8 cellular contexts compared by ENCODE assay signal in genomic region chr15:34038404-34039179, GRCh38. TPM values are rescaled to one million over a fixed set of nuclear protein-coding genes. Genes with fewer than 3 reads are reported as not detected.
DNase-seq lines count a peak whose midpoint lies in the region; ATAC-seq and TF ChIP-seq lines count a peak whose summit lies in the region.

No MANE protein-coding gene starts in this region.

- peak overlapping the region; percentile 68 for H3K27ac ChIP-seq in KOPT-K1 (ENCODE audit: low read depth, low read length, poor library complexity, severe bottlenecking)
- peak overlapping the region; percentile 89 for H3K27ac ChIP-seq in SJCRH30
- peak overlapping the region; percentile 71 to 98 (median 95) for H3K27ac ChIP-seq in gastroesophageal sphincter
- H3K27ac ChIP-seq in suprapubic skin = peak overlapping the region; percentile 97

- H3K36me3 ChIP-seq in KOPT-K1 (ENCODE audit: insufficient read depth, low read length) (no peaks in the 10 kb centered on the region), SJCRH30 (no peaks in the 10 kb centered on the region), gastroesophageal sphincter (no peaks in the 10 kb centered on the region), suprapubic skin (no peaks in the 10 kb centered on the region)

- TF ChIP-seq CTCF in gastroesophageal sphincter (IDR thresholded peaks at IDR 0.05) (peak in 2 of 4 experiments; percentile 1 to 9), suprapubic skin (IDR thresholded peaks at IDR 0.05) (no peak)

- peak; percentile 53 to 69 for TF ChIP-seq POLR2A in gastroesophageal sphincter (IDR thresholded peaks at IDR 0.05)
- peak in 1 of 2 donors; percentile 37 for TF ChIP-seq POLR2A in suprapubic skin (IDR thresholded peaks at IDR 0.05)

- H3K9me3 ChIP-seq in KOPT-K1 (ENCODE audit: insufficient read depth, low read length, poor library complexity, severe bottlenecking) (no peaks in the 10 kb centered on the region), SJCRH30 (replicated peaks) (no peaks in the 10 kb centered on the region), gastroesophageal sphincter (no peaks in the 10 kb centered on the region), suprapubic skin (no peaks in the 10 kb centered on the region)

- DNase-seq in ELR (ENCODE audit: low read depth) (peak; percentile 77), SJCRH30 (peak; percentile 79 to 83), nucleus accumbens (lab: John Stamatoyannopoulos, UW) (peak in 55 of 56 donors; percentile 27 to 86 (median 76)), suprapubic skin (ENCODE audit: low spot score in 2 of 2) (peak; percentile 80 to 85)
- peak; percentile 76 for DNase-seq in activated naive CD4-positive, alpha-beta T cell treated with Interleukin-2 at 50 U/mL for 16 hours

- ATAC-seq in GM21825 (IDR thresholded peaks at IDR 0.05; ENCODE audit: unreplicated experiment) = peak; percentile 72
- peak; percentile 93 for ATAC-seq in gastroesophageal sphincter

- H3K4me1 ChIP-seq in SJCRH30 (peaks cover 6% of the 10 kb centered on the region), gastroesophageal sphincter (peaks cover 0 to 31% (median 8%) of the 10 kb centered on the region in 3 donors), suprapubic skin (peaks cover 22% of the 10 kb centered on the region)

- WGBS in gastroesophageal sphincter (ENCODE audit: low coverage in 1 of 2), 2 donors = 0% methylated on average over 4 to 8 of the region's 112 CpGs
- WGBS in suprapubic skin = 2% methylated on average over 57 of the region's 112 CpGs

- H3K27me3 ChIP-seq in SJCRH30 = no peaks in the 10 kb centered on the region
- H3K27me3 ChIP-seq in gastroesophageal sphincter = no peaks in the 10 kb centered on the region
- H3K27me3 ChIP-seq in suprapubic skin = no peaks in the 10 kb centered on the region

- no peak for TF ChIP-seq EP300 in gastroesophageal sphincter (IDR thresholded peaks at IDR 0.05)
- no peak for TF ChIP-seq EP300 in suprapubic skin (IDR thresholded peaks at IDR 0.05)

- peak overlapping the region; percentile 93 for H3K4me3 ChIP-seq in SJCRH30
- H3K4me3 ChIP-seq in gastroesophageal sphincter = peak overlapping the region; percentile 85 to 99
- peak overlapping the region; percentile 87 for H3K4me3 ChIP-seq in suprapubic skin

RNA-seq across cellular contexts. Expression of gene AVEN, which starts 0.4 kb away (rescaled TPM):
- total RNA-seq in SJCRH30 (2014; rRNA removed; shearing (Covaris generic)) = 16.8 and 18.2 TPM in 2 replicates
- total RNA-seq in gastroesophageal sphincter = 10 to 100 TPM; 14.8 to 38.7 (median 26.9) TPM
- 10 to 100 TPM in 3 of 4 donors, 1 to 10 TPM in 1; 5.9 to 14.8 (median 13.5) TPM for total RNA-seq in suprapubic skin

Comparison
In these comparisons a context has a peak if more than half of its experiments do, and no peak if none do; other contexts are left out.
1. Peak in every context shown above with its lines: DNase-seq, ATAC-seq, H3K4me3 ChIP-seq and H3K27ac ChIP-seq.